9 cellular contexts compared by ENCODE assay signal in the genomic region with DNA sequence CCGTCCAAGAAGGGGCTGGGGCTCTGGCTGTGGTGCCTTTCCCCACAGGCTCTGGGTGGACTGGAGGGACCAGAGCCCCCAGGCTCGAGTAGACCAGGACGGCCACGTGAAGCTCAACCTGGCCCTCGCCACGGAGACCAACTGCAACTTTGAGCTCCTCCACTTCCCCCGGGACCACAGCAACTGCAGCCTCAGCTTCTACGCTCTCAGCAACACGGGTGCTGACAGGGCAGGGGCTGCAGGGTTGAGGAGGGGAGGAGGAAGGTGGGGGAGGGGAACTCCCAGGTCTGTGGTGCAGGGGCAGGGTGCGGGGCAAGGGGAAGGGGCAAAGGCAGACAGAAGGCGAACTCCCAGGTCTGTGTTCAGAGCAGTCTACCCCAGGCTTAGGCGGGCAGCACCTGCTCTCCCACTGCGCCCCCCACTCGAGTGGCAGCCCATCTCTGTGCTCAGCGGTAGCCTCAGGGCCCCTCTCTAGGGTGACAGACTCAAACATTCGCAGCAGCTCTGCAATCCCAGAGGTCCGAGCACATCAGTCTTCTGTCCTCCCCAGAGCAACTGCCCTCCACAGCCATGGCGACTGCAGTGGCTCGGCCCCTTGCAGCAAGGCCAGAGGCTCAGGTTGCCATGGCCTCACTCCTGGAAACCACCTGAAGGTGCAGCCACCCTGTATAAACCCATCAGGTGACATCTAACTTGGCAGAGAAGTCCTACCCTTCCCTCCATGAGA. TPM values are rescaled to one million over a fixed set of nuclear protein-coding genes. Genes with fewer than 3 reads are reported as not detected.
DNase-seq lines count a peak whose midpoint lies in the region; ATAC-seq and TF ChIP-seq lines count a peak whose summit lies in the region.
"Had no signal": no experiment of that assay in that cellular context is flagged by ENCODE, and none has a peak within 500 bp of the region (broad histone marks: within the 10 kb centered on the region; RNA-seq: fewer than 3 reads in every experiment).

No MANE protein-coding gene starts in this region.

- no peak for TF ChIP-seq CTCF in cardiac muscle cell (IDR thresholded peaks at IDR 0.05; ENCODE audit: low read depth, low read length)
- no peak for TF ChIP-seq CTCF in left ventricle myocardium inferior (IDR thresholded peaks at IDR 0.05; ENCODE audit: borderline replicate concordance)
- no peak for TF ChIP-seq CTCF in heart left ventricle (IDR thresholded peaks at IDR 0.05)
- no peak for TF ChIP-seq CTCF in lower lobe of right lung (IDR thresholded peaks at IDR 0.05)

- H3K27ac ChIP-seq in cardiac muscle cell (peak overlapping the region; percentile 59), left ventricle myocardium inferior (replicated peaks) (no peak overlapping the region), heart left ventricle (no peak overlapping the region), lower lobe of right lung (no peak overlapping the region)

- no peak for TF ChIP-seq POLR2A in heart left ventricle (IDR thresholded peaks at IDR 0.05)

- H3K4me1 ChIP-seq in cardiac muscle cell (ENCODE audit: low read depth) (peaks cover 28% of the 10 kb centered on the region), left ventricle myocardium inferior (peaks cover 39% of the 10 kb centered on the region), heart left ventricle (peaks cover 0 to 35% (median 23%) of the 10 kb centered on the region in 12 donors), lower lobe of right lung (peaks cover 22% of the 10 kb centered on the region)

- H3K9me3 ChIP-seq in cardiac muscle cell (ENCODE audit: low read depth) = no peaks in the 10 kb centered on the region
- no peaks in the 10 kb centered on the region for H3K9me3 ChIP-seq in left ventricle myocardium inferior (replicated peaks)
- no peaks in the 10 kb centered on the region for H3K9me3 ChIP-seq in heart left ventricle
- H3K9me3 ChIP-seq in lower lobe of right lung = no peaks in the 10 kb centered on the region

- DNase-seq in cardiac muscle cell (ENCODE audit: low read depth in 1 of 2, low spot score in 1 of 2) = peak in 1 of 2 donors; percentile 64
- DNase-seq in left ventricle myocardium inferior = no peak
- no peak for DNase-seq in heart left ventricle
- no peak for DNase-seq in lower lobe of right lung
- DNase-seq in NOMO-1 (lab: John Stamatoyannopoulos, UW; ENCODE audit: unreplicated experiment in 2 of 2) = no peak
- DNase-seq: NCI-H187 treated with DMSO at 0.1 percent for 48 hours had no signal

- 0 to 7% (median 7%) methylated on average over 3 to 19 of the region's 19 CpGs for WGBS in heart left ventricle, 4 donors

- intact Hi-C loops in left ventricle myocardium inferior (cut with micrococcal nuclease) (no loop called here), heart left ventricle (cut with DNase I) (no loop called here), lower lobe of right lung (cut with DNase I) (no loop called here)

- ATAC-seq in heart left ventricle (peak in 3 of 4 donors; percentile 4 to 24 (median 16)), lower lobe of right lung (no peak), GM21515 (IDR thresholded peaks at IDR 0.05; ENCODE audit: unreplicated experiment) (no peak)

- H3K4me3 ChIP-seq in cardiac muscle cell = no peak overlapping the region
- no peak overlapping the region for H3K4me3 ChIP-seq in left ventricle myocardium inferior
- no peak overlapping the region for H3K4me3 ChIP-seq in heart left ventricle
- no peak overlapping the region for H3K4me3 ChIP-seq in lower lobe of right lung

- H3K36me3 ChIP-seq in cardiac muscle cell = peaks cover 9% of the 10 kb centered on the region
- peaks cover 23% of the 10 kb centered on the region for H3K36me3 ChIP-seq in left ventricle myocardium inferior
- H3K36me3 ChIP-seq in heart left ventricle = peaks cover 0 to 31% (median 25%) of the 10 kb centered on the region in 9 donors
- H3K36me3 ChIP-seq in lower lobe of right lung = peaks cover 36% of the 10 kb centered on the region

- H3K27me3 ChIP-seq in cardiac muscle cell = peaks cover 33% of the 10 kb centered on the region
- peaks cover 47% of the 10 kb centered on the region for H3K27me3 ChIP-seq in left ventricle myocardium inferior (ENCODE audit: low read depth)
- peaks cover 19 to 49% (median 34%) of the 10 kb centered on the region in 9 donors for H3K27me3 ChIP-seq in heart left ventricle
- peaks cover 47% of the 10 kb centered on the region for H3K27me3 ChIP-seq in lower lobe of right lung (ENCODE audit: low read depth)

RNA-seq across cellular contexts. Expression of a gene that starts 1.4 kb away (rescaled TPM):
- total RNA-seq in cardiac muscle cell (not detected in 2 replicates), left ventricle myocardium inferior (not detected), heart left ventricle (under 1 TPM in 1 of 9 donors, not detected in 8; 0.13 TPM), lower lobe of right lung (not detected)
- polyA plus RNA-seq in cardiac muscle cell (5.8 and 33.8 TPM in 2 replicates), heart left ventricle (1 to 10 TPM in 1 of 2 donors, under 1 TPM in 1; 0.51 to 1.5 TPM)
- total RNA-seq: subcutaneous adipose tissue had no signal

RNA-seq across cellular contexts. Expression of a gene that starts 5.8 kb away (rescaled TPM):
- 0.32 TPM in 1 of 2 replicates, not detected in the other for total RNA-seq in cardiac muscle cell
- 0.55 TPM in 1 of 2 replicates, not detected in the other for polyA plus RNA-seq in cardiac muscle cell
- not detected for total RNA-seq in left ventricle myocardium inferior
- total RNA-seq in heart left ventricle = not detected
- polyA plus RNA-seq in heart left ventricle = under 1 TPM in 1 of 2 donors, not detected in 1; 0.18 TPM
- not detected for total RNA-seq in lower lobe of right lung
- total RNA-seq: subcutaneous adipose tissue had no signal
- polyA plus RNA-seq: BJ had no signal

RNA-seq across cellular contexts. Expression of a gene that starts 8.1 kb away (rescaled TPM):
- total RNA-seq in cardiac muscle cell (33.4 and 55.4 TPM in 2 replicates), left ventricle myocardium inferior (57.4 TPM), heart left ventricle (10 to 100 TPM; 33.2 to 66.8 (median 59.4) TPM), lower lobe of right lung (65.0 TPM)
- polyA plus RNA-seq in cardiac muscle cell (103 and 123 TPM in 2 replicates), heart left ventricle (10 to 100 TPM; 26.8 to 80.0 TPM)

RNA-seq across cellular contexts. Expression of a gene that starts 23.2 kb away (rescaled TPM):
- total RNA-seq in cardiac muscle cell (121 and 166 TPM in 2 replicates), left ventricle myocardium inferior (81.1 TPM), heart left ventricle (100 to 1,000 TPM in 1 of 9 donors, 10 to 100 TPM in 8; 64.4 to 107 (median 80.5) TPM), lower lobe of right lung (118 TPM)
- polyA plus RNA-seq in cardiac muscle cell (134 and 167 TPM in 2 replicates), heart left ventricle (10 to 100 TPM; 39.7 to 62.5 TPM)

RNA-seq across cellular contexts. Expression of a gene that starts 53.3 kb away (rescaled TPM):
- 0.09 TPM in 1 of 2 replicates, not detected in the other for total RNA-seq in cardiac muscle cell
- polyA plus RNA-seq in cardiac muscle cell = 1.0 TPM in 1 of 2 replicates, not detected in the other
- total RNA-seq in left ventricle myocardium inferior = not detected
- total RNA-seq in heart left ventricle = 1 to 10 TPM in 1 of 9 donors, under 1 TPM in 5, not detected in 3; 0.04 to 2.0 (median 0.09) TPM
- polyA plus RNA-seq in heart left ventricle = under 1 TPM; 0.03 to 0.04 TPM
- 36.8 TPM for total RNA-seq in lower lobe of right lung
- polyA plus RNA-seq: BJ had no signal

Comparison
In these comparisons a context has a peak if more than half of its experiments do, and no peak if none do; other contexts are left out.
1. ATAC-seq: peak in heart left ventricle (3 of 4); none in lower lobe of right lung (0 of 2) and GM21515 (single experiment).